ENCODE assay signal across 8 cellular contexts in genomic region chr19:44684892-44685847, GRCh38. TPM values are rescaled to one million over a fixed set of nuclear protein-coding genes. Genes with fewer than 3 reads are reported as not detected.
DNase-seq lines count a peak whose midpoint lies in the region; ATAC-seq and TF ChIP-seq lines count a peak whose summit lies in the region.

No MANE protein-coding gene starts in this region.

- ATAC-seq in HG03196 (IDR thresholded peaks at IDR 0.05; ENCODE audit: unreplicated experiment): no peak
- no peak for ATAC-seq in HG03354 (IDR thresholded peaks at IDR 0.05; ENCODE audit: poor library complexity, severe bottlenecking, unreplicated experiment)

- H3K27me3 ChIP-seq in sigmoid colon: peaks cover 0 to 3% (median 0%) of the 10 kb centered on the region in 3 donors

- H3K27ac ChIP-seq in sigmoid colon: peak overlapping the region in 1 of 4 donors; percentile 41

- 45 to 64% methylated on average over 25 of the region's 25 CpGs for WGBS in sigmoid colon, 2 donors

- no peak for TF ChIP-seq POLR2A in sigmoid colon (IDR thresholded peaks at IDR 0.05)

- TF ChIP-seq CTCF in fibroblast of mammary gland (conservative IDR thresholded peaks at IDR 0.05; ENCODE audit: control insufficient read depth, insufficient read depth, low read depth, low read length): no peak
- no peak for TF ChIP-seq CTCF in sigmoid colon (IDR thresholded peaks at IDR 0.05)

- intact Hi-C loops in sigmoid colon (cut with DNase I): no loop called here

- H3K36me3 ChIP-seq in sigmoid colon: peaks cover 0 to 3% (median 0%) of the 10 kb centered on the region in 4 donors

- DNase-seq in ELF-1 (ENCODE audit: low read depth, low spot score): peak; percentile 83
- peak; percentile 94 for DNase-seq in RKO (ENCODE audit: low spot score)
- DNase-seq in fibroblast of mammary gland (ENCODE audit: low read depth): peak; percentile 93
- DNase-seq in renal cortical epithelial cell (ENCODE audit: low read depth): peak; percentile 84
- no peak for DNase-seq in sigmoid colon
- DNase-seq in NOMO-1 treated with dmso at 0.1 percent for 144 hours (lab: John Stamatoyannopoulos, UW; ENCODE audit: unreplicated experiment): no peak

- no peaks in the 10 kb centered on the region for H3K4me1 ChIP-seq in sigmoid colon

- H3K4me3 ChIP-seq in fibroblast of mammary gland (ENCODE audit: control insufficient read depth, low read depth, low read length): no peak overlapping the region
- H3K4me3 ChIP-seq in sigmoid colon: no peak overlapping the region

- H3K9me3 ChIP-seq in sigmoid colon: no peaks in the 10 kb centered on the region

- TF ChIP-seq EP300 in sigmoid colon (IDR thresholded peaks at IDR 0.05): no peak

RNA-seq across cellular contexts. Expression of gene CEACAM16, which starts 13.8 kb away (rescaled TPM):
- total RNA-seq in renal cortical epithelial cell (not detected in 2 replicates), sigmoid colon (not detected)
- not detected for polyA plus RNA-seq in sigmoid colon

RNA-seq across cellular contexts. Expression of gene CEACAM19, which starts 13.9 kb away (rescaled TPM):
- under 0.01 and 9.4 TPM in 2 replicates for total RNA-seq in renal cortical epithelial cell
- total RNA-seq in sigmoid colon: 1 to 10 TPM; 1.3 to 5.3 (median 2.6) TPM
- polyA plus RNA-seq in sigmoid colon: 1 to 10 TPM in 1 of 3 donors, under 1 TPM in 2; 0.60 to 4.9 (median 0.69) TPM

RNA-seq across cellular contexts. Expression of gene PVR, which starts 41.5 kb away (rescaled TPM):
- total RNA-seq in renal cortical epithelial cell (230 and 248 TPM in 2 replicates), sigmoid colon (10 to 100 TPM in 3 of 4 donors, 1 to 10 TPM in 1; 7.8 to 39.4 (median 14.6) TPM)
- 10 to 100 TPM in 1 of 3 donors, 1 to 10 TPM in 2; 3.0 to 19.7 (median 4.6) TPM for polyA plus RNA-seq in sigmoid colon

Comparison
In these comparisons a context has a peak if more than half of its experiments do, and no peak if none do; other contexts are left out.
1. DNase-seq: peak in ELF-1 (single experiment), RKO (single experiment), fibroblast of mammary gland (single experiment) and renal cortical epithelial cell (single experiment); none in sigmoid colon (single experiment) and NOMO-1 treated with dmso at 0.1 percent for 144 hours (single experiment).